9 cellular contexts compared by ENCODE assay signal in the genomic region with DNA sequence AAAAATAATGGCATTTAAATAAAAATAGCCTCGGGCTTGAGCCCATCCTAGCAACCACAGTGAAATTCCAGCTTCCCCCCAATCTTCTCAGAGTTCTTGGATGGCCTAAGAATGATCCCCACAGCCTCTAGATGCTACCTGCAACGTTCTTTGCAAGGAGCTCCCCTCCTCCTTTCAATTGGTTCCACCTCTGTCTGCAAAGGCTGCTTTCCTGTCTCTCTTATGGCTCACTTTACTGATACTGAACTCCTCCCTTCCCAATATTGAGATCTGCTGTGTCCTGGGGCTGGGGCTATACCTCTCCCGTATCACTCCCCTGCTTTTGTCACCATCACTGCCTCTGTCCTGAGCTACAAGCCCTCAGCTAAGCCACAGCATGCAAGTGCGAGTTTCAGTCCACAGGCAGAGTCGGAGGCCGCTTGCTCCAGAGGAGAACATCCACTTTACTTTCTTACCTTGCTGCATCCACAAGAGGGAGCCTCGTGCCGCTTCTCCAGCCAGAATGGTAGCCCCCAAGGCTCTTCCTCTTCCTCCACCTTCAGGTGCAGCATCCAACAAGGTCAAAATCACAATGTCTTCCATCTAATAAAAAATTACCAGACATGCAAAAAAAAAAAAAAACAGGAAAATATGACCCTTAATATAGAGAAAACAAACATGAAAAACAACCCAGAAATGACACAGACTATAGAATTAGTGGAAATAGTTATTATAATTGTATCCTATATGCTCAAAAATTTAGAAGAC. TPM values are rescaled to one million over a fixed set of nuclear protein-coding genes. Genes with fewer than 3 reads are reported as not detected.
A peak's percentile ranks its signal among the peaks of the same experiment; 100 is the strongest.
DNase-seq lines count a peak whose midpoint lies in the region; ATAC-seq, FAIRE-seq and TF ChIP-seq lines count a peak whose summit lies in the region.
"Had no signal": no experiment of that assay in that cellular context is flagged by ENCODE, and none has a peak within 500 bp of the region (broad histone marks: within the 10 kb centered on the region; RNA-seq: fewer than 3 reads in every experiment).

No MANE protein-coding gene starts in this region.

- peak; percentile 56 for ATAC-seq in esophagus mucosa

- DNase-seq in D721Med (ENCODE audit: insufficient read length, low spot score) (no peak), HCEC 1CT (peak; percentile 33), RWPE1 (ENCODE audit: low spot score) (no peak), urothelium cell line (ENCODE audit: low spot score) (peak; percentile 34), immature natural killer cell (no peak), putamen (ENCODE audit: low spot score) (no peak), T1000 (lab: John Stamatoyannopoulos, UW) (no peak)

- TF ChIP-seq CTCF in D721Med (IDR thresholded peaks at IDR 0.05; ENCODE audit: insufficient read depth, missing control alignments) (peak; percentile 53), RWPE1 (conservative IDR thresholded peaks at IDR 0.05; ENCODE audit: low read depth) (peak; percentile 49)

- H3K4me1 Mint-ChIP-seq in immature natural killer cell: no peaks in the 10 kb centered on the region

- H3K27me3 Mint-ChIP-seq in immature natural killer cell (ENCODE audit: low read depth in 3 of 3): peaks cover 0 to 13% (median 5%) of the 10 kb centered on the region in 3 donors

- no peaks in the 10 kb centered on the region for H3K36me3 Mint-ChIP-seq in immature natural killer cell

- H3K27ac ChIP-seq in RWPE1: no peak overlapping the region

- H3K9me3 Mint-ChIP-seq in immature natural killer cell: peaks cover 0 to 20% (median 0%) of the 10 kb centered on the region in 6 donors

- CTCF ChIA-PET in RWPE1 (lab: Yijun Ruan, JAX): interaction anchor here (0.7 to 0.8 kb wide), 2 partner anchors 12 to 104 kb away, joined by 3 read pairs; no protein-coding TSS in a partner anchor

- FAIRE-seq in D721Med (lab: Jason Lieb, UNC) (no peak), urothelium cell line (lab: Jason Lieb, UNC) (no peak)

- H3K4me3 Mint-ChIP-seq in immature natural killer cell: no peak overlapping the region

- no peak overlapping the region for H3K27ac Mint-ChIP-seq in immature natural killer cell

- POLR2A ChIA-PET in RWPE1 (lab: Yijun Ruan, JAX; ENCODE audit: low non-redundant PET): no interaction called here

RNA-seq across cellular contexts. Expression of a gene that starts 48.6 kb away (rescaled TPM):
- total RNA-seq in esophagus mucosa: 106 TPM
- under 1 TPM in 1 of 3 donors, not detected in 2; 0.10 TPM for polyA plus RNA-seq in immature natural killer cell
- total RNA-seq: skeletal muscle tissue had no signal

Comparison
In these comparisons a context has a peak if more than half of its experiments do, and no peak if none do; other contexts are left out.
1. DNase-seq: peak in HCEC 1CT (single experiment) and urothelium cell line (single experiment); none in D721Med (single experiment), RWPE1 (single experiment), immature natural killer cell (0 of 3), putamen (single experiment) and T1000 (single experiment).